ENCODE assay signal across 36 cellular contexts in genomic region chr3:40628984-40629383, GRCh38.
DNase-seq lines count a peak whose midpoint lies in the region; ATAC-seq, FAIRE-seq and TF ChIP-seq lines count a peak whose summit lies in the region.
"Had no signal": no experiment of that assay in that cellular context is flagged by ENCODE, and none has a peak within 500 bp of the region (broad histone marks: within the 10 kb centered on the region; RNA-seq: fewer than 3 reads in every experiment).

No MANE protein-coding gene starts in this region.

- H4K20me1 ChIP-seq in K562 (replicated peaks; ENCODE audit: control insufficient read depth, insufficient read depth, low read length) = no peaks in the 10 kb centered on the region
- H4K20me1 ChIP-seq: BLaER1; BLaER1 treated with 17β-estradiol and CSF1 and Interleukin-3, amounts not matched to agents 10 nM and 100 nM had no signal

- H3K4me2 ChIP-seq in A549 (no peak overlapping the region), K562 (ENCODE audit: insufficient read depth, low read length) (no peak overlapping the region)
- H3K4me2 ChIP-seq: BLaER1; BLaER1 treated with 17β-estradiol and CSF1 and Interleukin-3, amounts not matched to agents 10 nM and 100 nM had no signal

- TF ChIP-seq RAD21 in A549 (conservative IDR thresholded peaks at IDR 0.05 in 1 of 2, IDR thresholded peaks at IDR 0.05 in 1 of 2) = no peak
- no peak for TF ChIP-seq RAD21 in K562 (CRISPR knock-in tag; conservative IDR thresholded peaks at IDR 0.05 in 1 of 2, IDR thresholded peaks at IDR 0.05 in 1 of 2)

- H3K4me3 Mint-ChIP-seq in activated CD8-positive, alpha-beta memory T cell treated with anti-CD3 and anti-CD28 coated beads, Interleukin-2, amount 10 ng/mL, durations not matched to agents 7 days and 5 days = no peak overlapping the region
- H3K4me3 Mint-ChIP-seq: CD14-positive monocyte; CD4-positive, alpha-beta memory T cell; CD4-positive, alpha-beta T cell; CD4-positive, CD25-positive, alpha-beta regulatory T cell; CD8-positive, alpha-beta memory T cell; CD8-positive, alpha-beta T cell had no signal

- no peak for TF ChIP-seq EP300 in A549 (IDR thresholded peaks at IDR 0.05)
- TF ChIP-seq EP300 in K562 (IDR thresholded peaks at IDR 0.05; ENCODE audit: low read length) = no peak

- H3K4me3 ChIP-seq in A549 (no peak overlapping the region), HEK293 (ENCODE audit: low read depth, low read length) (no peak overlapping the region), K562 (no peak overlapping the region)
- H3K4me3 ChIP-seq: BLaER1; BLaER1 treated with 17β-estradiol and CSF1 and Interleukin-3, amounts not matched to agents 10 nM and 100 nM had no signal

- H3K27me3 ChIP-seq in K562 (ENCODE audit: control insufficient read depth in 2 of 2, insufficient read depth in 2 of 2, low read length in 2 of 2) = no peaks in the 10 kb centered on the region
- H3K27me3 ChIP-seq: BE2C; BLaER1; BLaER1 treated with 17β-estradiol and CSF1 and Interleukin-3, amounts not matched to agents 10 nM and 100 nM had no signal

- H3K79me2 ChIP-seq in K562 (ENCODE audit: control insufficient read depth, insufficient read depth, low read length) = no peaks in the 10 kb centered on the region

- TF ChIP-seq POLR2A in A549 (IDR thresholded peaks at IDR 0.05; ENCODE audit: low read length) (no peak), K562 (conservative IDR thresholded peaks at IDR 0.05) (no peak)

- H3K4me1 Mint-ChIP-seq in activated CD8-positive, alpha-beta memory T cell treated with anti-CD3 and anti-CD28 coated beads, Interleukin-2, amount 10 ng/mL, durations not matched to agents 7 days and 5 days = peaks cover 2% of the 10 kb centered on the region
- H3K4me1 Mint-ChIP-seq: CD14-positive monocyte; CD4-positive, alpha-beta memory T cell; CD4-positive, CD25-positive, alpha-beta regulatory T cell; CD8-positive, alpha-beta memory T cell had no signal

- BruUV-seq in K562 (replicated peaks; lab: Mats Ljungman, UMichigan) = no TSS peak

- no peak overlapping the region for H3K27ac Mint-ChIP-seq in activated CD8-positive, alpha-beta memory T cell treated with anti-CD3 and anti-CD28 coated beads, Interleukin-2, amount 10 ng/mL, durations not matched to agents 7 days and 5 days
- H3K27ac Mint-ChIP-seq: B cell; CD14-positive monocyte; CD4-positive, alpha-beta memory T cell; CD4-positive, alpha-beta T cell; CD4-positive, CD25-positive, alpha-beta regulatory T cell; CD8-positive, alpha-beta memory T cell; CD8-positive, alpha-beta T cell had no signal

- H2AFZ ChIP-seq in K562 (ENCODE audit: low read depth, low read length) = no peak overlapping the region

- peaks cover 11% of the 10 kb centered on the region for H3K36me3 Mint-ChIP-seq in activated CD8-positive, alpha-beta memory T cell treated with anti-CD3 and anti-CD28 coated beads, Interleukin-2, amount 10 ng/mL, durations not matched to agents 7 days and 5 days
- H3K36me3 Mint-ChIP-seq: CD14-positive monocyte; CD4-positive, CD25-positive, alpha-beta regulatory T cell; CD8-positive, alpha-beta memory T cell; CD8-positive, alpha-beta T cell had no signal

- H3K9ac ChIP-seq in K562 (ENCODE audit: insufficient read depth in 1 of 2, low read depth in 2 of 2, low read length in 2 of 2) = no peak overlapping the region
- H3K9ac ChIP-seq: BLaER1; BLaER1 treated with 17β-estradiol and CSF1 and Interleukin-3, amounts not matched to agents 10 nM and 100 nM had no signal

- DNase-seq in A549 (ENCODE audit: low read depth in 1 of 2, low spot score in 1 of 2) = no peak
- no peak for DNase-seq in K562 (ENCODE audit: extremely low read depth in 1 of 4, low spot score in 3 of 4)
- DNase-seq in ecto neural progenitor cell (ENCODE audit: low spot score) = peak; percentile 1
- DNase-seq in G401 (ENCODE audit: low spot score) = no peak
- no peak for DNase-seq in central memory CD4-positive, alpha-beta T cell
- DNase-seq in activated CD8-positive, alpha-beta memory T cell treated with anti-CD3 and anti-CD28 coated beads, Interleukin-2, amount 10 ng/mL, durations not matched to agents 7 days and 5 days = no peak
- DNase-seq: 8988T; ACHN; AML-193; BE2C; C1 segment of cervical spinal cord; Caco-2; Calu3; CD4-positive, alpha-beta memory T cell; CD4-positive, alpha-beta T cell; CD4-positive, CD25-positive, alpha-beta regulatory T cell; CD8-positive, alpha-beta memory T cell; CD8-positive, alpha-beta T cell; COR-L47; DMS 273 treated with DMSO at 0.1 percent for 48 hours; DMS153; DMS53; DMS79; DMS79 treated with DMSO at 0.1 percent for 48 hours; DND-41; EL had no signal

- intact Hi-C loops in K562 (cut with micrococcal nuclease) = no loop called here

- peaks cover 24% of the 10 kb centered on the region for H3K27me3 Mint-ChIP-seq in activated CD8-positive, alpha-beta memory T cell treated with anti-CD3 and anti-CD28 coated beads, Interleukin-2, amount 10 ng/mL, durations not matched to agents 7 days and 5 days
- H3K27me3 Mint-ChIP-seq: B cell had no signal

- CTCF ChIA-PET in A549 (lab: Yijun Ruan, JAX) = no interaction called here
- CTCF ChIA-PET in HEK293 (lab: Yijun Ruan, JAX) = no interaction called here
- CTCF ChIA-PET in K562 (lab: Yijun Ruan, JAX; ENCODE audit: low intra/inter-chr PET ratio) = no interaction called here
- CTCF ChIA-PET in activated CD8-positive, alpha-beta memory T cell treated with anti-CD3 and anti-CD28 coated beads, Interleukin-2, amount 10 ng/mL, durations not matched to agents 7 days and 5 days (lab: Charles Lee) = interaction anchor here (0.5 kb wide), 1 partner anchor 17 kb away, joined by 3 read pairs; no protein-coding TSS in a partner anchor

- H3K36me3 ChIP-seq in HEK293 (ENCODE audit: control insufficient read depth in 2 of 2, insufficient read depth in 1 of 2, low read length in 2 of 2) = no peaks in the 10 kb centered on the region
- no peaks in the 10 kb centered on the region for H3K36me3 ChIP-seq in K562 (ENCODE audit: control insufficient read depth, insufficient read depth, low read length)
- H3K36me3 ChIP-seq: BE2C, BLaER1 had no signal

- 2% methylated on average over 2 of the region's 3 CpGs for whole genome bisulfite sequencing in A549 (ENCODE audit: missing lambda C conversion rate)
- 0% methylated on average over 3 of the region's 3 CpGs for WGBS in K562 (ENCODE audit: insufficient coverage, low coverage, missing lambda C conversion rate)

- H3K9me3 ChIP-seq in A549 (no peaks in the 10 kb centered on the region), HEK293 (ENCODE audit: control insufficient read depth, insufficient read depth, low read depth, low read length) (no peaks in the 10 kb centered on the region), K562 (replicated peaks; ENCODE audit: control insufficient read depth, insufficient read depth, low read depth, low read length) (0 out of 2 replicates have a peak, but pooled peaks cover 2% of the 10 kb centered on the region)
- H3K9me3 ChIP-seq: BE2C, Caco-2 had no signal

- in situ Hi-C loops in K562 (cut with MboI) (no loop called here), G401 (cut with HindIII; ENCODE audit: low sequenced_read_pairs) (no loop called here)

- no peaks in the 10 kb centered on the region for H3K9me1 ChIP-seq in K562 (ENCODE audit: control insufficient read depth, insufficient read depth, low read length)

- ATAC-seq in A549 = no peak
- no peak for ATAC-seq in K562
- no peak for ATAC-seq in GM18909 (IDR thresholded peaks at IDR 0.05; ENCODE audit: poor library complexity, unreplicated experiment)
- ATAC-seq in activated CD8-positive, alpha-beta memory T cell treated with anti-CD3 and anti-CD28 coated beads, Interleukin-2, amount 10 ng/mL, durations not matched to agents 7 days and 5 days = no peak
- ATAC-seq: CD8-positive, alpha-beta T cell had no signal

- H3K27ac ChIP-seq in A549 = no peak overlapping the region
- no peak overlapping the region for H3K27ac ChIP-seq in HEK293 (ENCODE audit: extremely low read depth, low read depth, low read length)
- no peak overlapping the region for H3K27ac ChIP-seq in K562 (ENCODE audit: extremely low read depth, low read depth, low read length)
- H3K27ac ChIP-seq: 22Rv1; BLaER1; BLaER1 treated with 17β-estradiol and CSF1 and Interleukin-3, amounts not matched to agents 10 nM and 100 nM; C4-2B had no signal

- H3K9me3 Mint-ChIP-seq in activated CD8-positive, alpha-beta memory T cell treated with anti-CD3 and anti-CD28 coated beads, Interleukin-2, amount 10 ng/mL, durations not matched to agents 7 days and 5 days (ENCODE audit: low read depth) = peaks cover 12% of the 10 kb centered on the region

- no peak for TF ChIP-seq CTCF in A549 (IDR thresholded peaks at IDR 0.05)
- TF ChIP-seq CTCF in HEK293 (tag by site-specific recombination; IDR thresholded peaks at IDR 0.05) = no peak
- no peak for TF ChIP-seq CTCF in K562 (IDR thresholded peaks at IDR 0.05 in 2 of 3, conservative IDR thresholded peaks at IDR 0.05 in 1 of 3; ENCODE audit: insufficient read depth in 2 of 3, low read depth in 1 of 3, low read length in 3 of 3)

- FAIRE-seq in A549 (lab: Jason Lieb, UNC) (no peak), K562 (lab: Jason Lieb, UNC) (no peak)
- FAIRE-seq: A204.1, D721Med had no signal

- POLR2A ChIA-PET in A549 (lab: Yijun Ruan, JAX) = no interaction called here
- POLR2A ChIA-PET in HEK293 (lab: Yijun Ruan, JAX) = no interaction called here
- POLR2A ChIA-PET in K562 (lab: Yijun Ruan, JAX) = no interaction called here

- H3K4me1 ChIP-seq in A549 (no peaks in the 10 kb centered on the region), HEK293 (ENCODE audit: control insufficient read depth, insufficient read depth, low read length) (no peaks in the 10 kb centered on the region), K562 (replicated peaks in 1 of 2; ENCODE audit: control insufficient read depth in 2 of 2, insufficient read depth in 2 of 2, low read length in 2 of 2) (no peaks in the 10 kb centered on the region)
- H3K4me1 ChIP-seq: BE2C, Caco-2 had no signal

TF ChIP-seq in A549, 52 proteins besides CTCF, POLR2A, EP300 and RAD21:
- TF ChIP-seq ZFP36 (IDR thresholded peaks at IDR 0.05; ENCODE audit: borderline replicate concordance, partially characterized antibody) = peak; percentile 28
- no peak for TF ChIP-seq CBX2 (IDR thresholded peaks at IDR 0.05; ENCODE audit: borderline replicate concordance, low read depth)
TF ChIP-seq in A549: peak in this region for 1.

TF ChIP-seq in K562, 482 proteins besides CTCF, POLR2A, EP300 and RAD21:
- peak; percentile 56 for TF ChIP-seq ZFP36 (IDR thresholded peaks at IDR 0.05; ENCODE audit: low read depth, low read length, partially characterized antibody)
- TF ChIP-seq HOMEZ (CRISPR knock-in tag; IDR thresholded peaks at IDR 0.05) = no peak
- TF ChIP-seq ZNF143 (CRISPR knock-in tag; IDR thresholded peaks at IDR 0.05) = no peak
